ENCODE assay signal across 12 cellular contexts in genomic region chr3:170056710-170057454, GRCh38. TPM values are rescaled to one million over a fixed set of nuclear protein-coding genes. Genes with fewer than 3 reads are reported as not detected.
DNase-seq lines count a peak whose midpoint lies in the region; ATAC-seq, FAIRE-seq and TF ChIP-seq lines count a peak whose summit lies in the region.
"Had no signal": no experiment of that assay in that cellular context is flagged by ENCODE, and none has a peak within 500 bp of the region (broad histone marks: within the 10 kb centered on the region; RNA-seq: fewer than 3 reads in every experiment).

No MANE protein-coding gene starts in this region.

- H3K27me3 Mint-ChIP-seq in CD8-positive, alpha-beta T cell (ENCODE audit: low read depth), result no peaks in the 10 kb centered on the region

- no peak overlapping the region for H3K27ac Mint-ChIP-seq in CD8-positive, alpha-beta T cell

- TF ChIP-seq POLR2A in GM12878 (IDR thresholded peaks at IDR 0.05; ENCODE audit: low read depth, low read length), result no peak

- H3K27ac ChIP-seq in GM12878 (ENCODE audit: control insufficient read depth, insufficient read depth), result peak overlapping the region; percentile 94
- no peak overlapping the region for H3K27ac ChIP-seq in CD8-positive, alpha-beta T cell (ENCODE audit: low read depth, low read length)
- no peak overlapping the region for H3K27ac ChIP-seq in heart right ventricle
- H3K27ac ChIP-seq: suprapubic skin had no signal

- peak overlapping the region; percentile 64 for H3K4me2 ChIP-seq in GM12878 (ENCODE audit: control insufficient read depth, insufficient read depth)

- in situ Hi-C loops in GM12878 (cut with MboI), result loop anchor here (10.0 kb wide), 2 partner anchors 192 to 578 kb away; partner anchors contain the start of gene LRRC31

- no peak for TF ChIP-seq RAD21 in GM12878 (IDR thresholded peaks at IDR 0.05; ENCODE audit: insufficient read depth, low read depth, low read length)

- peak; percentile 53 to 69; a peak in 2 of 4 replicates for TF ChIP-seq EP300 in GM12878 (IDR thresholded peaks at IDR 0.05; ENCODE audit: borderline replicate concordance in 1 of 2, control insufficient read depth in 1 of 2, low read depth in 2 of 2, low read length in 2 of 2)

- H3K9me3 ChIP-seq in GM12878 (replicated peaks; ENCODE audit: control insufficient read depth, insufficient read depth, low read length), result peaks cover 3% of the 10 kb centered on the region
- H3K9me3 ChIP-seq in CD8-positive, alpha-beta T cell (ENCODE audit: low read length), result no peaks in the 10 kb centered on the region
- H3K9me3 ChIP-seq in heart right ventricle, result no peaks in the 10 kb centered on the region
- H3K9me3 ChIP-seq: suprapubic skin had no signal

- H3K36me3 Mint-ChIP-seq in CD8-positive, alpha-beta T cell, result no peaks in the 10 kb centered on the region

- DNase-seq in GM12878 (ENCODE audit: low read depth, low spot score), result peak; percentile 84
- DNase-seq in NCI-H748 (lab: John Stamatoyannopoulos, UW; ENCODE audit: unreplicated experiment), result no peak
- DNase-seq in H7, result no peak
- DNase-seq in CD8-positive, alpha-beta T cell, result no peak
- no peak for DNase-seq in heart right ventricle
- DNase-seq: amygdala, DND-41, KBM-7 had no signal

- H3K36me3 ChIP-seq in GM12878 (ENCODE audit: control insufficient read depth in 2 of 2, insufficient read depth in 2 of 2, low read length in 1 of 2) (peaks cover 0 to 13% of the 10 kb centered on the region in 2 experiments; a peak in 1 of 4 replicates), H7 (replicated peaks; ENCODE audit: control insufficient read depth, insufficient read depth, low read length) (no peaks in the 10 kb centered on the region), heart right ventricle (no peaks in the 10 kb centered on the region)
- no peaks in the 10 kb centered on the region for H3K36me3 ChIP-seq in CD8-positive, alpha-beta T cell (ENCODE audit: insufficient read depth, low read length)
- H3K36me3 ChIP-seq: suprapubic skin had no signal

- peak overlapping the region; percentile 61 for H3K9ac ChIP-seq in GM12878 (ENCODE audit: control insufficient read depth, insufficient read depth, low read length)

- RAD21 ChIA-PET in GM12878 (lab: Charles Lee; ENCODE audit: unreplicated experiment), result interaction anchor here (0.6 to 1.5 kb wide), 3 partner anchors 36 to 190 kb away, joined by 3 to 6 read pairs (median 3); no protein-coding TSS in a partner anchor

- no peaks in the 10 kb centered on the region for H3K27me3 ChIP-seq in GM12878 (replicated peaks in 1 of 2; ENCODE audit: control insufficient read depth in 2 of 2, insufficient read depth in 2 of 2, low read length in 1 of 2)
- H3K27me3 ChIP-seq in H7 (ENCODE audit: control insufficient read depth, insufficient read depth, low read length), result no peaks in the 10 kb centered on the region
- H3K27me3 ChIP-seq in CD8-positive, alpha-beta T cell (ENCODE audit: insufficient read depth, low read length), result no peaks in the 10 kb centered on the region
- H3K27me3 ChIP-seq in heart right ventricle, result no peaks in the 10 kb centered on the region
- H3K27me3 ChIP-seq: suprapubic skin had no signal

- no peak overlapping the region for H2AFZ ChIP-seq in GM12878 (ENCODE audit: control insufficient read depth, low read depth, low read length)

- peak; percentile 41 for FAIRE-seq in GM12878 (lab: Jason Lieb, UNC)

- H3K79me2 ChIP-seq in GM12878 (ENCODE audit: control insufficient read depth, insufficient read depth, low read length), result peaks cover 62% of the 10 kb centered on the region

- intact Hi-C loops in GM12878 (cut with micrococcal nuclease; ENCODE audit: unreplicated experiment), result loop anchor here (5.0 kb wide), 3 partner anchors 210 to 575 kb away; partner anchors contain the start of gene SKIL
- intact Hi-C loops in CD8-positive, alpha-beta T cell (cut with DNase I, micrococcal nuclease), result no loop called here
- intact Hi-C loops in heart right ventricle (cut with DNase I), result loop anchor here in 1 of 10 donors (10.0 kb wide), 1 partner anchor 192 kb away; the partner anchor contains the start of gene LRRC31

- H3K4me3 ChIP-seq in GM12878, result peak overlapping the region; percentile 59
- H3K4me3 ChIP-seq in H7 (ENCODE audit: insufficient read depth, low read depth, low read length), result no peak overlapping the region
- H3K4me3 ChIP-seq in CD8-positive, alpha-beta T cell (ENCODE audit: low read depth, low read length), result no peak overlapping the region
- no peak overlapping the region for H3K4me3 ChIP-seq in heart right ventricle
- H3K4me3 ChIP-seq: suprapubic skin had no signal

- H3K4me1 ChIP-seq in GM12878 (ENCODE audit: control insufficient read depth, insufficient read depth, low read length) (peaks cover 42% of the 10 kb centered on the region), heart right ventricle (peaks cover 0 to 7% (median 0%) of the 10 kb centered on the region in 9 donors)
- H3K4me1 ChIP-seq in CD8-positive, alpha-beta T cell (ENCODE audit: insufficient read depth, low read length), result peaks cover 11% of the 10 kb centered on the region
- H3K4me1 ChIP-seq: suprapubic skin had no signal

- CTCF ChIA-PET in GM12878 (lab: Yijun Ruan, JAX), result interaction anchor here (1.3 kb wide), 2 partner anchors 22 to 193 kb away, joined by 3 read pairs; no protein-coding TSS in a partner anchor
- CTCF ChIA-PET in CD8-positive, alpha-beta T cell (lab: Charles Lee), result interaction anchor here (1.0 to 1.4 kb wide), 2 partner anchors 11 to 14 kb away, joined by 3 to 4 read pairs; no protein-coding TSS in a partner anchor

- H3K4me3 Mint-ChIP-seq in CD8-positive, alpha-beta T cell, result no peak overlapping the region

- peaks cover 7% of the 10 kb centered on the region for H3K4me1 Mint-ChIP-seq in CD8-positive, alpha-beta T cell (ENCODE audit: low read depth)

- TF ChIP-seq CTCF in GM12878 (IDR thresholded peaks at IDR 0.05 in 2 of 3, conservative IDR thresholded peaks at IDR 0.05 in 1 of 3; ENCODE audit: control insufficient read depth in 2 of 3, extremely low read depth in 1 of 3, insufficient read depth in 1 of 3, low read depth in 3 of 3, low read length in 3 of 3) (no peak), heart right ventricle (IDR thresholded peaks at IDR 0.05) (no peak)
- no peak for TF ChIP-seq CTCF in CD8-positive, alpha-beta T cell (IDR thresholded peaks at IDR 0.05)

- POLR2A ChIA-PET in GM12878 (lab: Charles Lee), result interaction anchor here (0.7 kb wide), 1 partner anchor 44 kb away, joined by 3 read pairs; no protein-coding TSS in a partner anchor
- POLR2A ChIA-PET in CD8-positive, alpha-beta T cell (lab: Charles Lee), result no interaction called here

- no peaks in the 10 kb centered on the region for H3K9me3 Mint-ChIP-seq in CD8-positive, alpha-beta T cell

- WGBS in GM12878 (ENCODE audit: insufficient coverage, insufficient replicate concordance, low lambda C conversion rate, missing lambda C conversion rate), result 1% methylated on average over 3 of the region's 3 CpGs
- WGBS in heart right ventricle, 2 donors, result 90 to 91% methylated on average over 3 of the region's 3 CpGs

- BruUV-seq in GM12878 (replicated peaks; lab: Mats Ljungman, UMichigan), result no TSS peak

- SMC1A ChIA-PET in GM12878 (lab: Charles Lee; ENCODE audit: uncharacterized antibody, unreplicated experiment), result interaction anchor here (1.1 to 4.1 kb wide), 5 partner anchors 13 to 195 kb away, joined by 3 to 30 read pairs (median 4); no protein-coding TSS in a partner anchor

- H4K20me1 ChIP-seq in GM12878 (ENCODE audit: control insufficient read depth, insufficient read depth), result no peaks in the 10 kb centered on the region

- peak; percentile 93 for ATAC-seq in GM18499 (IDR thresholded peaks at IDR 0.05; ENCODE audit: insufficient read depth, unreplicated experiment)
- ATAC-seq in GM21360 (IDR thresholded peaks at IDR 0.05; ENCODE audit: unreplicated experiment), result peak; percentile 84
- ATAC-seq in HG03135 (IDR thresholded peaks at IDR 0.05; ENCODE audit: unreplicated experiment), result peak; percentile 94
- ATAC-seq in GM12878, result peak; percentile 92
- ATAC-seq in CD8-positive, alpha-beta T cell, result no peak
- no peak for ATAC-seq in heart right ventricle

TF ChIP-seq in GM12878, 131 proteins besides CTCF, POLR2A, EP300 and RAD21 (continues in another document):
- no peak for TF ChIP-seq ZNF274 (IDR thresholded peaks at IDR 0.05; ENCODE audit: insufficient read depth, insufficient read length)
- TF ChIP-seq ESRRA (IDR thresholded peaks at IDR 0.05; ENCODE audit: low read length), result no peak
- no peak for TF ChIP-seq RFX5 (IDR thresholded peaks at IDR 0.05; ENCODE audit: low read depth, low read length)
- peak; percentile 86; the same call in 1 of the 2 replicates for TF ChIP-seq ZBED1 (IDR thresholded peaks at IDR 0.05; ENCODE audit: borderline replicate concordance)
- no peak for TF ChIP-seq EZH2 (IDR thresholded peaks at IDR 0.05; ENCODE audit: borderline replicate concordance, control insufficient read depth, low read depth, low read length)
- peak; percentile 96 for TF ChIP-seq JUNB (IDR thresholded peaks at IDR 0.05)
- TF ChIP-seq SRF (IDR thresholded peaks at IDR 0.05; ENCODE audit: low read depth in 2 of 2, low read length in 2 of 2), result no peak
- no peak for TF ChIP-seq IKZF1 (conservative IDR thresholded peaks at IDR 0.05)

RNA-seq across cellular contexts. Expression of gene GPR160, which starts 19.1 kb away (rescaled TPM):
- 1.5 and 1.7 TPM in 2 replicates for total RNA-seq in GM12878 (2013; cell fraction: nucleolus; rRNA removed)
- total RNA-seq in GM12878 (2014; rRNA removed) (35.6 and 35.9 TPM in 2 replicates), GM12878 (2014; rRNA removed; fragmentation: Illumina TruSeq; extraction: Trizol) (36.3 and 36.4 TPM in 2 replicates), GM12878 (2021) (21.7 and 24.6 TPM in 2 replicates), heart right ventricle (1 to 10 TPM in 3 of 10 donors, under 1 TPM in 7; 0.22 to 1.9 (median 0.79) TPM)
- polyA plus RNA-seq in GM12878 (2011; ENCODE audit: low read depth), result 32.9 TPM
- polyA plus RNA-seq in GM12878 (2011; rRNA removed) (1.2 and 2.2 TPM in 2 replicates), GM12878 (2014; fragmentation: Illumina TruSeq; extraction: Trizol) (41.9 and 44.1 TPM in 2 replicates), GM12878 (2014; fragmentation: Nextera tagmentation; extraction: Ambion mirVana) (10 to 100 TPM in 1 of 2 experiments, 1 to 10 TPM in 1; 8.8 to 14.4 TPM), GM12878 (2014; rRNA removed) (25.9 and 28.2 TPM in 2 replicates), GM12878 (2016; fragmentation: Nextera tagmentation; extraction: Ambion mirVana) (10 to 100 TPM; 53.9 to 57.7 TPM), heart right ventricle (1 to 10 TPM; 1.0 to 1.2 TPM)
- polyA plus RNA-seq in GM12878 (2011; cell fraction: cytosol; rRNA removed), result 0.30 and 0.42 TPM in 2 replicates
- 0.44 and 0.49 TPM in 2 replicates for polyA plus RNA-seq in GM12878 (2011; cell fraction: nucleus; rRNA removed)
- polyA plus RNA-seq in GM12878 (2012), result 80.9 and 93.7 TPM in 2 replicates
- 0.41 and 0.80 TPM in 2 replicates for polyA minus RNA-seq in GM12878 (2011; rRNA and poly(A)+ RNA removed)
- polyA minus RNA-seq in GM12878 (2011; cell fraction: cytosol; rRNA and poly(A)+ RNA removed), result 0.73 and 1.6 TPM in 2 replicates
- 0.36 and 0.86 TPM in 2 replicates for polyA minus RNA-seq in GM12878 (2011; cell fraction: nucleus; rRNA and poly(A)+ RNA removed)
- 15.4 and 33.1 TPM in 2 replicates for total RNA-seq in H7 (2014; rRNA removed; shearing (Covaris generic))
- total RNA-seq in CD8-positive, alpha-beta T cell, result 1 to 10 TPM; 2.9 to 3.7 TPM

Comparison
In these comparisons a context has a peak if more than half of its experiments do, and no peak if none do; other contexts are left out.
1. ATAC-seq: peak in GM18499 (single experiment), GM21360 (single experiment), HG03135 (single experiment) and GM12878 (single experiment); none in CD8-positive, alpha-beta T cell (single experiment) and heart right ventricle (0 of 8).